Comparison of ENCODE assay signal across 19 cellular contexts in the genomic region with DNA sequence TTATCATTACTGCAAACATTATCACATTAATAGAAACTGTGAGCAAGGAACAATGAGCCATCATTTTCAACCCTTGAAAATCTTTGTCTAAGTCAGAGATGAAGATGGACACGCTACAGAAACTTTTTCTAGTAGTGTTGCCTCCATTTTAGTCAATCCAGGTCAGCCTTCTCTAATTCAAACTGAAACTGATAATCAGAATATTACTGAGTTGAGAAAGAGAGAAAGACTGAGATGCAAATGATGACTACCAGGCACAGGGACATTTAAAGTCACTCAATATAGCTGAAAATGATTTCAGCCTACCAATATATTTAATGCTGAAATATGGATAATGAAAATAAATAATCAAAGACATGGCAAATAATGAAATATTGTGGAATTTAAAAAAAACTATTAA.
DNase-seq lines count a peak whose midpoint lies in the region; ATAC-seq and TF ChIP-seq lines count a peak whose summit lies in the region.
"Had no signal": no experiment of that assay in that cellular context is flagged by ENCODE, and none has a peak within 500 bp of the region (broad histone marks: within the 10 kb centered on the region; RNA-seq: fewer than 3 reads in every experiment).

No MANE protein-coding gene starts in this region.

- TF ChIP-seq CTCF in lower lobe of right lung (IDR thresholded peaks at IDR 0.05) (no peak), A673 (conservative IDR thresholded peaks at IDR 0.05; ENCODE audit: low read depth, low read length) (no peak)

- H3K36me3 ChIP-seq in lower lobe of right lung: no peaks in the 10 kb centered on the region
- no peaks in the 10 kb centered on the region for H3K36me3 ChIP-seq in A673 (ENCODE audit: insufficient read depth, low read length, poor library complexity, severe bottlenecking)
- H3K36me3 ChIP-seq: ovary, WERI-Rb-1 had no signal

- no peak overlapping the region for H3K27ac ChIP-seq in lower lobe of right lung
- H3K27ac ChIP-seq in A673 (ENCODE audit: low read depth, low read length, poor library complexity, severe bottlenecking): no peak overlapping the region
- H3K27ac ChIP-seq: heart right ventricle, ovary, skin epidermis, WERI-Rb-1 had no signal

- no peaks in the 10 kb centered on the region for H3K4me1 ChIP-seq in lower lobe of right lung
- no peaks in the 10 kb centered on the region for H3K4me1 ChIP-seq in A673 (ENCODE audit: insufficient read depth, low read length, poor library complexity, severe bottlenecking)

- no peak overlapping the region for H3K4me3 ChIP-seq in lower lobe of right lung
- no peak overlapping the region for H3K4me3 ChIP-seq in A673 (ENCODE audit: low read depth, low read length, poor library complexity, severe bottlenecking)
- H3K4me3 ChIP-seq: heart right ventricle, ovary, skin epidermis had no signal

- BruUV-seq in A673 (replicated peaks; lab: Mats Ljungman, UMichigan): no TSS peak

- intact Hi-C loops in lower lobe of right lung (cut with DNase I) (no loop called here), A673 (cut with micrococcal nuclease; ENCODE audit: unreplicated experiment) (no loop called here)

- H3K27me3 ChIP-seq in lower lobe of right lung (ENCODE audit: low read depth): no peaks in the 10 kb centered on the region
- H3K27me3 ChIP-seq in A673 (replicated peaks; ENCODE audit: insufficient read depth, low read depth, low read length, poor library complexity): no peaks in the 10 kb centered on the region
- H3K27me3 ChIP-seq: heart right ventricle, ovary had no signal

- no peaks in the 10 kb centered on the region for H3K9me3 ChIP-seq in lower lobe of right lung
- H3K9me3 ChIP-seq in A673 (ENCODE audit: low read depth, low read length, poor library complexity, severe bottlenecking): no peaks in the 10 kb centered on the region
- H3K9me3 ChIP-seq: heart right ventricle, ovary had no signal

- CTCF ChIA-PET in A673 (lab: Charles Lee): no interaction called here

- ATAC-seq in GM18508 (IDR thresholded peaks at IDR 0.05; ENCODE audit: insufficient read depth, unreplicated experiment) (peak; percentile 75), GM19455 (IDR thresholded peaks at IDR 0.05; ENCODE audit: unreplicated experiment) (peak; percentile 81), HG02759 (IDR thresholded peaks at IDR 0.05; ENCODE audit: unreplicated experiment) (peak; percentile 77), HG03354 (IDR thresholded peaks at IDR 0.05; ENCODE audit: poor library complexity, severe bottlenecking, unreplicated experiment) (peak; percentile 85), lower lobe of right lung (no peak)
- ATAC-seq: esophagus mucosa, heart right ventricle, left cardiac atrium had no signal

- POLR2A ChIA-PET in A673 (lab: Charles Lee; ENCODE audit: low non-redundant PET): no interaction called here

- DNase-seq in ACHN (no peak), iPS-NIHi7 (ENCODE audit: extremely low spot score) (no peak), lower lobe of right lung (no peak), A673 (ENCODE audit: low spot score) (no peak)
- DNase-seq: activated gamma-delta T cell; heart right ventricle; left cardiac atrium; NCI-H2029; NCI-H748 treated with DMSO at 0.1 percent for 48 hours; ovary; stimulated activated naive CD4-positive, alpha-beta T cell treated with Interleukin-2 at 50 U/mL for 16 hours; SW 1271; WERI-Rb-1 had no signal

- in situ Hi-C loops in ACHN (cut with HindIII; ENCODE audit: low pct_ligation_motif_present, low pct_unique_long_range_greater_than_20kb, low sequenced_read_pairs): no loop called here

Comparison
In these comparisons a context has a peak if more than half of its experiments do, and no peak if none do; other contexts are left out.
1. ATAC-seq: peak in GM18508 (single experiment), GM19455 (single experiment), HG02759 (single experiment) and HG03354 (single experiment); none in lower lobe of right lung (0 of 2).